In genomic region chr14:88837495-88837894, GRCh38 we compare ENCODE assay signal across 15 cellular contexts. TPM values are rescaled to one million over a fixed set of nuclear protein-coding genes. Genes with fewer than 3 reads are reported as not detected.
DNase-seq lines count a peak whose midpoint lies in the region; ATAC-seq and TF ChIP-seq lines count a peak whose summit lies in the region.
"Had no signal": no experiment of that assay in that cellular context is flagged by ENCODE, and none has a peak within 500 bp of the region (broad histone marks: within the 10 kb centered on the region; RNA-seq: fewer than 3 reads in every experiment).

No MANE protein-coding gene starts in this region.

- no peak for TF ChIP-seq EP300 in SK-N-SH (IDR thresholded peaks at IDR 0.05; ENCODE audit: borderline replicate concordance in 1 of 2, low read depth in 1 of 2, low read length in 1 of 2)

- DNase-seq in HFFc6, result no peak
- no peak for DNase-seq in SK-N-SH
- DNase-seq in mesothelial cell of epicardium (ENCODE audit: low spot score in 2 of 2, unreplicated experiment in 2 of 2), result no peak
- DNase-seq in inferior parietal cortex (ENCODE audit: extremely low spot score), result no peak
- no peak for DNase-seq in EL
- no peak for DNase-seq in activated CD4-positive, CD25-positive, alpha-beta regulatory T cell (lab: John Stamatoyannopoulos, UW)
- DNase-seq: 8988T; CD8-positive, alpha-beta memory T cell; DMS 273 treated with DMSO at 0.1 percent for 48 hours; DMS53; DND-41; GM23248; HCEC 1CT had no signal

- H3K79me2 ChIP-seq in SK-N-SH (ENCODE audit: insufficient read depth), result peaks cover 38% of the 10 kb centered on the region

- CTCF ChIA-PET in SK-N-SH (lab: Yijun Ruan, JAX), result interaction anchor here (1.2 to 3.0 kb wide), 5 partner anchors 10 to 31 kb away, joined by 3 to 13 read pairs (median 6); no protein-coding TSS in a partner anchor

- H3K27ac Mint-ChIP-seq in HFFc6 (peak overlapping the region; percentile 72), mesothelial cell of epicardium (peak overlapping the region; percentile 1)
- H3K27ac Mint-ChIP-seq: CD8-positive, alpha-beta memory T cell had no signal

- H3K9me3 ChIP-seq in SK-N-SH, result no peaks in the 10 kb centered on the region
- H3K9me3 ChIP-seq: BLaER1 treated with 17β-estradiol and CSF1 and Interleukin-3, amounts not matched to agents 10 nM and 100 nM had no signal

- no peaks in the 10 kb centered on the region for H3K9me2 ChIP-seq in SK-N-SH

- 95% methylated on average over 1 of the region's 1 CpG for WGBS in SK-N-SH (ENCODE audit: low lambda C conversion rate)

- no peak overlapping the region for H3K4me3 ChIP-seq in SK-N-SH (ENCODE audit: low read depth in 2 of 2, low read length in 1 of 2)
- H3K4me3 ChIP-seq: BLaER1 treated with 17β-estradiol and CSF1 and Interleukin-3, amounts not matched to agents 10 nM and 100 nM; GM23248 had no signal

- no peaks in the 10 kb centered on the region for H3K27me3 ChIP-seq in SK-N-SH (ENCODE audit: insufficient read depth)
- H3K27me3 ChIP-seq: BLaER1 treated with 17β-estradiol and CSF1 and Interleukin-3, amounts not matched to agents 10 nM and 100 nM had no signal

- POLR2A ChIA-PET in SK-N-SH (lab: Yijun Ruan, JAX), result interaction anchor here (0.7 to 3.0 kb wide), 3 partner anchors 13 to 148 kb away, joined by 3 to 11 read pairs (median 7); partner anchors contain the start of gene TTC8

- TF ChIP-seq CTCF in HFFc6 (IDR thresholded peaks at IDR 0.05) (no peak; the same call in 1 of the 2 replicates), SK-N-SH (IDR thresholded peaks at IDR 0.05) (no peak; the same call in 1 of the 2 replicates), mesothelial cell of epicardium (IDR thresholded peaks at IDR 0.05; ENCODE audit: unreplicated experiment) (no peak)

- peak; percentile 32 for TF ChIP-seq RAD21 in SK-N-SH (IDR thresholded peaks at IDR 0.05; ENCODE audit: low read length)

- ATAC-seq in HG03108 (IDR thresholded peaks at IDR 0.05; ENCODE audit: unreplicated experiment), result no peak

- H2AFZ ChIP-seq in SK-N-SH (ENCODE audit: low read depth), result no peak overlapping the region
- H2AFZ ChIP-seq: GM23248 had no signal

- peaks cover 29% of the 10 kb centered on the region for H3F3A ChIP-seq in SK-N-SH (replicated peaks; ENCODE audit: insufficient read depth)

- H4K20me1 ChIP-seq in SK-N-SH (ENCODE audit: insufficient read depth), result no peaks in the 10 kb centered on the region
- H4K20me1 ChIP-seq: BLaER1 treated with 17β-estradiol and CSF1 and Interleukin-3, amounts not matched to agents 10 nM and 100 nM had no signal

- H3K27me3 Mint-ChIP-seq in HFFc6 (ENCODE audit: insufficient read depth) (no peaks in the 10 kb centered on the region), mesothelial cell of epicardium (ENCODE audit: low read depth) (no peaks in the 10 kb centered on the region)

- H3K27ac ChIP-seq in SK-N-SH (ENCODE audit: low read depth in 2 of 2, low read length in 1 of 2), result peak overlapping the region in 1 of 2 experiments; percentile 93; a peak in 2 of 4 replicates
- H3K27ac ChIP-seq: BLaER1 treated with 17β-estradiol and CSF1 and Interleukin-3, amounts not matched to agents 10 nM and 100 nM; GM23248 had no signal

- H3K36me3 Mint-ChIP-seq in HFFc6 (ENCODE audit: low read depth) (peaks cover 29% of the 10 kb centered on the region), mesothelial cell of epicardium (peaks cover 7% of the 10 kb centered on the region)

- peaks cover 15 to 22% of the 10 kb centered on the region in 2 experiments for H3K36me3 ChIP-seq in SK-N-SH (replicated peaks in 1 of 2; ENCODE audit: control insufficient read depth in 1 of 2, insufficient read depth in 2 of 2, low read length in 1 of 2)

- no peak overlapping the region for H3K4me2 ChIP-seq in SK-N-SH
- H3K4me2 ChIP-seq: BLaER1 treated with 17β-estradiol and CSF1 and Interleukin-3, amounts not matched to agents 10 nM and 100 nM had no signal

- H3K4me1 Mint-ChIP-seq in HFFc6 (ENCODE audit: low read depth) (peaks cover 94% of the 10 kb centered on the region), mesothelial cell of epicardium (peaks cover 44% of the 10 kb centered on the region)
- H3K4me1 Mint-ChIP-seq: CD8-positive, alpha-beta memory T cell had no signal

- H3K9ac ChIP-seq in SK-N-SH, result no peak overlapping the region
- H3K9ac ChIP-seq: BLaER1 treated with 17β-estradiol and CSF1 and Interleukin-3, amounts not matched to agents 10 nM and 100 nM; GM23248 had no signal

- no peaks in the 10 kb centered on the region for H3K9me3 Mint-ChIP-seq in HFFc6
- H3K9me3 Mint-ChIP-seq in mesothelial cell of epicardium, result no peaks in the 10 kb centered on the region
- H3K9me3 Mint-ChIP-seq: CD8-positive, alpha-beta memory T cell had no signal

- H3K4me3 Mint-ChIP-seq in HFFc6, result peak overlapping the region; percentile 50; the same call in 1 of the 2 replicates
- no peak overlapping the region for H3K4me3 Mint-ChIP-seq in mesothelial cell of epicardium
- H3K4me3 Mint-ChIP-seq: CD8-positive, alpha-beta memory T cell had no signal

- peaks cover 18 to 48% of the 10 kb centered on the region in 2 experiments for H3K4me1 ChIP-seq in SK-N-SH (ENCODE audit: control insufficient read depth in 1 of 2, insufficient read depth in 2 of 2, low read depth in 1 of 2, low read length in 1 of 2)

TF ChIP-seq in SK-N-SH, 30 proteins besides CTCF, POLR2A, EP300 and RAD21:
- no peak for TF ChIP-seq MXI1 (IDR thresholded peaks at IDR 0.05; ENCODE audit: low read depth, low read length)
- no peak for TF ChIP-seq EZH2phosphoT487 (IDR thresholded peaks at IDR 0.05; ENCODE audit: borderline replicate concordance, low read depth)
- no peak for TF ChIP-seq USF1 (IDR thresholded peaks at IDR 0.05; ENCODE audit: borderline replicate concordance, low read depth)
- TF ChIP-seq SMC3 (IDR thresholded peaks at IDR 0.05; ENCODE audit: low read depth, low read length), result peak; percentile 20; the same call in 1 of the 2 replicates

RNA-seq across cellular contexts. Expression of gene TTC8, which starts 13.0 kb away (rescaled TPM):
- total RNA-seq in HFFc6 (2021; fragmentation: NEBNext Ultra II Directional; extraction: Animal tissue kit (Norgen Biotek cat#: 25700)), result 10 to 100 TPM; 51.3 to 70.0 (median 58.5) TPM
- 51.6 and 73.9 TPM in 2 replicates for polyA plus RNA-seq in SK-N-SH (2012; rRNA removed)
- polyA plus RNA-seq in SK-N-SH (2012; cell fraction: cytosol; rRNA removed), result 62.8 and 66.2 TPM in 2 replicates
- 58.0 and 80.1 TPM in 2 replicates for polyA plus RNA-seq in SK-N-SH (2012; cell fraction: nucleus; rRNA removed)
- total RNA-seq in mesothelial cell of epicardium, result 28.6 to 32.6 TPM (median 29.0 TPM) in 3 replicates

RNA-seq across cellular contexts. Expression of gene EML5, which starts 44.7 kb away (rescaled TPM):
- 10 to 100 TPM in 5 of 6 experiments, 1 to 10 TPM in 1; 8.7 to 15.7 (median 14.7) TPM for total RNA-seq in HFFc6 (2021; fragmentation: NEBNext Ultra II Directional; extraction: Animal tissue kit (Norgen Biotek cat#: 25700))
- polyA plus RNA-seq in SK-N-SH (2012; rRNA removed), result 0.23 and 1.1 TPM in 2 replicates
- 1.7 and 2.1 TPM in 2 replicates for polyA plus RNA-seq in SK-N-SH (2012; cell fraction: cytosol; rRNA removed)
- 1.6 and 1.9 TPM in 2 replicates for polyA plus RNA-seq in SK-N-SH (2012; cell fraction: nucleus; rRNA removed)
- total RNA-seq in mesothelial cell of epicardium, result 1.6 to 2.6 TPM (median 2.0 TPM) in 3 replicates
